25 cellular contexts compared by ENCODE assay signal in the genomic region with DNA sequence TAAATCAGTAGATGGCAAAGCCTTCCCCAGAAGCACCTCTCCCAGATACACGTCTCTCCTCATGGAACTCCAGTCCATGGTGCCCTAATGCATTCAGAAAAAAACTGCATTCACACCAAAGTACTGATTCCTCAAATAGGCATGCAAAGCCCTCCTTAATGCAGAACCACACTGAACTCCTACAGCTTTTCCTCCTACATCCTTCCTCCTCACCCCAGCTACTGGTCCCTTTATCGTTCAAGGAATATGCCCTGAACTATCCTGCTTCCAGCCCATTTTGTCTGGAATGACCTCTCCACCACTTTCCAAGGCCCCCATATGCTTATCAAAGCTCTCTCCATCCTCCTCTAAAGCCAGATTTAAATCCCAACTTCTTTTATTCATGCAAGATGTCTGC.
"Had no signal": no experiment of that assay in that cellular context is flagged by ENCODE, and none has a peak within 500 bp of the region (broad histone marks: within the 10 kb centered on the region; RNA-seq: fewer than 3 reads in every experiment).

No MANE protein-coding gene starts in this region.

- H3K4me1 ChIP-seq: left lung, lower lobe of right lung had no signal

- H3K4me3 Mint-ChIP-seq: dendritic cell treated with granulocyte-macrophage colony-stimulating factor and Interleukin-4, amounts not matched to agents 40 ng/mL and 50 ng/mL, for 4 days; effector memory CD8-positive, alpha-beta T cell; endodermal cell; mesothelial cell of epicardium; naive B cell; naive thymus-derived CD8-positive, alpha-beta T cell had no signal

- H3K27ac Mint-ChIP-seq: dendritic cell treated with granulocyte-macrophage colony-stimulating factor and Interleukin-4, amounts not matched to agents 40 ng/mL and 50 ng/mL, for 4 days; effector memory CD8-positive, alpha-beta T cell; endodermal cell; naive B cell; naive thymus-derived CD8-positive, alpha-beta T cell had no signal

- H3K36me3 Mint-ChIP-seq: mesothelial cell of epicardium had no signal

- H3K36me3 ChIP-seq: gastrocnemius medialis, heart right ventricle, left lung, lower lobe of right lung had no signal

- H3K9me3 ChIP-seq: esophagus squamous epithelium, gastrocnemius medialis, heart right ventricle, left lung, lower lobe of right lung, mucosa of descending colon had no signal

- ATAC-seq: effector memory CD8-positive, alpha-beta T cell; esophagus mucosa; gastrocnemius medialis; left cardiac atrium; left lung; left ventricle myocardium superior; lower lobe of right lung; mucosa of descending colon; naive thymus-derived CD8-positive, alpha-beta T cell had no signal

- DNase-seq: cortex of kidney; effector CD8-positive, alpha-beta T cell; effector memory CD8-positive, alpha-beta T cell; endodermal cell; erythroblast; esophagus squamous epithelium; foreskin fibroblast; foreskin melanocyte; gastrocnemius medialis; glutamatergic neuron; head of caudate nucleus; heart right ventricle; hippocampal formation; left cardiac atrium; left lung; left ventricle myocardium superior; lower lobe of right lung; mesenchymal stem cell; mucosa of descending colon; naive B cell; naive thymus-derived CD8-positive, alpha-beta T cell had no signal

- H3K9me3 Mint-ChIP-seq: dendritic cell treated with granulocyte-macrophage colony-stimulating factor and Interleukin-4, amounts not matched to agents 40 ng/mL and 50 ng/mL, for 4 days; effector memory CD8-positive, alpha-beta T cell; endodermal cell; mesothelial cell of epicardium; naive thymus-derived CD8-positive, alpha-beta T cell had no signal

- H3K27ac ChIP-seq: epithelial cell of prostate, esophagus squamous epithelium, gastrocnemius medialis, heart right ventricle, left lung, lower lobe of right lung had no signal

- H3K4me3 ChIP-seq: esophagus squamous epithelium, gastrocnemius medialis, heart right ventricle, left lung, lower lobe of right lung, mucosa of descending colon had no signal
